ENCODE assay signal across 14 cellular contexts in genomic region chr6:99993533-99994251, GRCh38. TPM values are rescaled to one million over a fixed set of nuclear protein-coding genes. Genes with fewer than 3 reads are reported as not detected.
DNase-seq lines count a peak whose midpoint lies in the region; ATAC-seq and TF ChIP-seq lines count a peak whose summit lies in the region.
"Had no signal": no experiment of that assay in that cellular context is flagged by ENCODE, and none has a peak within 500 bp of the region (broad histone marks: within the 10 kb centered on the region; RNA-seq: fewer than 3 reads in every experiment).

Gene MCHR2 (minus strand): TSS chr6:99994223. CDS start chr6:99956147, 38,076 bp downstream.

- H3K9me2 ChIP-seq in hepatocyte (replicated peaks; ENCODE audit: insufficient read depth), result no peaks in the 10 kb centered on the region

- 4% methylated on average over 55 of the region's 64 CpGs for WGBS in hepatocyte (ENCODE audit: low lambda C conversion rate, missing lambda C conversion rate)

- no peaks in the 10 kb centered on the region for H3K9me3 ChIP-seq in hepatocyte (ENCODE audit: low read depth)
- H3K9me3 ChIP-seq: esophagus squamous epithelium had no signal

- no peaks in the 10 kb centered on the region for H3K4me1 Mint-ChIP-seq in stimulated activated memory B cell treated with anti-CD40 and anti-IgM and Interleukin-4, amounts not matched to agents 10 μg/mL and 1 μg/mL and 100 μg/mL, for 72 hours

- peak within 1 kb of the TSS; percentile 19 for H2AFZ ChIP-seq in hepatocyte

- H3K27ac ChIP-seq in hepatocyte, result no peak within 1 kb of the TSS
- H3K27ac ChIP-seq: esophagus squamous epithelium, RWPE1 had no signal

- no peaks in the 10 kb centered on the region for H3K36me3 Mint-ChIP-seq in stimulated activated memory B cell treated with anti-CD40 and anti-IgM and Interleukin-4, amounts not matched to agents 10 μg/mL and 1 μg/mL and 100 μg/mL, for 72 hours
- H3K36me3 Mint-ChIP-seq: activated naive CD4-positive, alpha-beta T cell treated with anti-CD3 and anti-CD28 coated beads, Interleukin-2, amount 50 U/mL, for 72 hours; CD4-positive, alpha-beta memory T cell had no signal

- no peaks in the 10 kb centered on the region for H3K79me2 ChIP-seq in hepatocyte

- peak within 1 kb of the TSS; percentile 90 for H3K4me2 ChIP-seq in hepatocyte

- DNase-seq in D341Med (ENCODE audit: low spot score) (peak; percentile 40), hepatocyte (ENCODE audit: low spot score) (peak; percentile 17), posterior cingulate gyrus (peak in 6 of 10 donors; percentile 9 to 87 (median 46)), foreskin melanocyte (no peak), GM10266 (ENCODE audit: extremely low spot score) (no peak)
- DNase-seq: activated CD4-positive, CD25-positive, alpha-beta regulatory T cell treated with anti-CD3 and anti-CD28 coated beads, Interleukin-2, amount 50 U/mL, for 72 hours; CD4-positive, alpha-beta memory T cell; esophagus squamous epithelium; NCI-H187 treated with DMSO at 0.1 percent for 48 hours had no signal

- TF ChIP-seq CTCF in WI38 (IDR thresholded peaks at IDR 0.05; ENCODE audit: low read depth, low read length) (no peak), hepatocyte (IDR thresholded peaks at IDR 0.05; ENCODE audit: poor library complexity) (no peak), GM10266 (IDR thresholded peaks at IDR 0.05; ENCODE audit: control insufficient read depth, insufficient read depth, low read depth, missing control alignments) (no peak)

- H3K4me3 ChIP-seq in WI38 (ENCODE audit: low read depth, low read length) (0 out of 2 replicates have a peak within 1 kb of the TSS, but pooled peaks have one; percentile 21), hepatocyte (peak within 1 kb of the TSS; percentile 23)

- peaks cover 2% of the 10 kb centered on the region for H3K9me3 Mint-ChIP-seq in stimulated activated memory B cell treated with anti-CD40 and anti-IgM and Interleukin-4, amounts not matched to agents 10 μg/mL and 1 μg/mL and 100 μg/mL, for 72 hours
- H3K9me3 Mint-ChIP-seq: activated naive CD4-positive, alpha-beta T cell treated with anti-CD3 and anti-CD28 coated beads, Interleukin-2, amount 50 U/mL, for 72 hours; CD4-positive, alpha-beta memory T cell had no signal

- no peak for ATAC-seq in stimulated activated memory B cell treated with anti-CD40 and anti-IgM and Interleukin-4, amounts not matched to agents 10 μg/mL and 1 μg/mL and 100 μg/mL, for 72 hours
- ATAC-seq in GM18502 (IDR thresholded peaks at IDR 0.05; ENCODE audit: poor library complexity, unreplicated experiment), result no peak
- ATAC-seq: activated naive CD4-positive, alpha-beta T cell treated with anti-CD3 and anti-CD28 coated beads, Interleukin-2, amount 50 U/mL, for 72 hours had no signal

- peaks cover 29% of the 10 kb centered on the region for H3K27me3 Mint-ChIP-seq in stimulated activated memory B cell treated with anti-CD40 and anti-IgM and Interleukin-4, amounts not matched to agents 10 μg/mL and 1 μg/mL and 100 μg/mL, for 72 hours

- peaks cover 55% of the 10 kb centered on the region for H3K27me3 ChIP-seq in hepatocyte

- no peak within 1 kb of the TSS for H3K27ac Mint-ChIP-seq in stimulated activated memory B cell treated with anti-CD40 and anti-IgM and Interleukin-4, amounts not matched to agents 10 μg/mL and 1 μg/mL and 100 μg/mL, for 72 hours
- H3K27ac Mint-ChIP-seq: activated naive CD4-positive, alpha-beta T cell treated with anti-CD3 and anti-CD28 coated beads, Interleukin-2, amount 50 U/mL, for 72 hours; CD4-positive, alpha-beta memory T cell had no signal

- intact Hi-C loops in posterior cingulate gyrus (cut with DNase I), result loop anchor here (5.0 kb wide), 1 partner anchor 121 kb away; no protein-coding TSS in a partner anchor

- no peaks in the 10 kb centered on the region for H3K36me3 ChIP-seq in hepatocyte (replicated peaks; ENCODE audit: insufficient read depth, low read depth)
- H3K36me3 ChIP-seq: esophagus squamous epithelium had no signal

- no peak within 1 kb of the TSS for H3K4me3 Mint-ChIP-seq in stimulated activated memory B cell treated with anti-CD40 and anti-IgM and Interleukin-4, amounts not matched to agents 10 μg/mL and 1 μg/mL and 100 μg/mL, for 72 hours

- H4K20me1 ChIP-seq in hepatocyte (ENCODE audit: insufficient read depth, poor library complexity, severe bottlenecking), result no peaks in the 10 kb centered on the region

- H3K4me1 ChIP-seq in hepatocyte (ENCODE audit: insufficient read depth), result no peaks in the 10 kb centered on the region

RNA-seq across cellular contexts. Expression of gene MCHR2, which starts in this region (rescaled TPM):
- 0.27 TPM in 1 of 2 replicates, not detected in the other for total RNA-seq in hepatocyte
- not detected in 2 replicates for polyA plus RNA-seq in hepatocyte
- total RNA-seq: activated naive CD4-positive, alpha-beta T cell treated with anti-CD3 and anti-CD28 coated beads, Interleukin-2, amount 50 U/mL, for 72 hours; CD4-positive, alpha-beta memory T cell; esophagus squamous epithelium had no signal
- polyA plus RNA-seq: CD4-positive, alpha-beta memory T cell had no signal

Comparison
In these comparisons a context has a peak if more than half of its experiments do, and no peak if none do; other contexts are left out.
1. Peak in DNase-seq, H3K4me3 ChIP-seq and H3K4me2 ChIP-seq in hepatocyte; RNA of the gene not detected or under 1 TPM.
2. DNase-seq: peak in D341Med (single experiment) and posterior cingulate gyrus (6 of 10); none in foreskin melanocyte (single experiment) and GM10266 (single experiment).